ENCODE assay signal across 1 cellular context in the genomic region with DNA sequence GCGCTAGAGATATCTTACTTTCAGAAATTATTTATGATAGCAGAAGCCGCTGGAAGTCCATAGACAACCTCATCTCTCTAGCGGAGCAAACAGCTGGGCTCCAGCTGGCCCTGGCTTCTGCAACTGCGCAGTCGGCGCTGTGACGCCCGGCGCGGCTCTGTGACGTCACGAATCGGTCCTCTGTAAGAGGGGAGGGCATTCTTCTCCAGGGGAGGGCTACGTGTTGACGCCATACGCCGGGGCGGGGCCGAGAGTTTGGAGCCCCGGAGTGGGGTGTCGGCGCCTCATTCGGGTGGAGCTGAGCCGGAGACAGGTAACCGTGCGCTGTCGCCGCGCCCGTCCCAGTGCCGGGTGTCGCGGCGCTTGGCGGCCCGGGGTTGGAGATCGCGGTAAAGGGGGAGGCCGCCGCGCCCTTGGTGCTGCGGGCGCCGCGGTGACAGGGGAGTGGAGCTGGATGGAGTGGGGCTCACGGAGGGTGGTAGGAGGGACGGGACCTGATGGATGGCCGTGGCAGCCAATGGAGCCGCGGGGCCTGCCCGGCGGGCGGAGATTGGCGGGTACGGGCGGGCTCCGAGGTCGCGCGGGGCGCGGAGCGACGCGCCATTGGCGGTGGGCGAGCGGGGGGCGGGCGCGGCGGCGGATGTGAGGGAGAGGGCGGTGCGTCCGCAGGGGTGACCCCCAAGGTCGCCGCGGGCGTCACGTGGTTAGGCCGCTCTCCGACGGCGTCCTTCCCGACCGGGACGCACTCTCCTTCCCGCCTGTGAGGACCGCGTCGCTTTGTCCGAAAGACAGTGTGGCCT.
TF ChIP-seq lines count a peak whose summit lies in the region.

Gene OGDH, plus strand, starts transcription at position 287 of the 800 bp plus-strand sequence. CDS start 17,717 bp downstream, outside the sequence.

TF ChIP-seq in HEK293, 187 proteins besides CTCF, POLR2A, EP300 and RAD21 (continued from another document and continues in another):
- TF ChIP-seq ZBTB10 (tag by site-specific recombination; IDR thresholded peaks at IDR 0.05) (peak; percentile 100), ZNF785 (tag by site-specific recombination; IDR thresholded peaks at IDR 0.05) (no peak), SETDB1 (IDR thresholded peaks at IDR 0.05; ENCODE audit: insufficient read length, low read length) (no peak), ZNF654 (tag by site-specific recombination; IDR thresholded peaks at IDR 0.05; ENCODE audit: low read depth) (no peak), ZNF146 (tag by site-specific recombination; IDR thresholded peaks at IDR 0.05) (no peak), SP3 (tag by site-specific recombination; IDR thresholded peaks at IDR 0.05) (peak; percentile 95), ZNF404 (tag by site-specific recombination; IDR thresholded peaks at IDR 0.05) (no peak), ZNF626 (tag by site-specific recombination; IDR thresholded peaks at IDR 0.05) (no peak), ZNF624 (tag by site-specific recombination; IDR thresholded peaks at IDR 0.05) (no peak), ZNF10 (tag by site-specific recombination; IDR thresholded peaks at IDR 0.05) (no peak; the same call in 1 of the 2 replicates), ZNF16 (tag by site-specific recombination; IDR thresholded peaks at IDR 0.05; ENCODE audit: low read depth) (no peak), ZSCAN23 (tag by site-specific recombination; IDR thresholded peaks at IDR 0.05) (no peak), ZNF302 (tag by site-specific recombination; IDR thresholded peaks at IDR 0.05; ENCODE audit: low read depth) (no peak), ZNF426 (tag by site-specific recombination; IDR thresholded peaks at IDR 0.05) (no peak), HOXC10 (CRISPR knock-in tag; IDR thresholded peaks at IDR 0.05) (no peak), ZNF701 (tag by site-specific recombination; IDR thresholded peaks at IDR 0.05) (no peak), KLF9 (tag by site-specific recombination; IDR thresholded peaks at IDR 0.05; ENCODE audit: low read depth) (peak; percentile 77), ZNF335 (tag by site-specific recombination; conservative IDR thresholded peaks at IDR 0.05) (peak; percentile 63), OSR2 (tag by site-specific recombination; IDR thresholded peaks at IDR 0.05) (0 out of 2 replicates have a peak, but pooled peaks have one; percentile 20), MZF1 (tag by site-specific recombination; IDR thresholded peaks at IDR 0.05; ENCODE audit: borderline replicate concordance) (no peak), KLF8 (tag by site-specific recombination; IDR thresholded peaks at IDR 0.05) (peak; percentile 98), HOXD13 (CRISPR knock-in tag; IDR thresholded peaks at IDR 0.05; ENCODE audit: borderline replicate concordance) (no peak), TSHZ1 (tag by site-specific recombination; IDR thresholded peaks at IDR 0.05; ENCODE audit: borderline replicate concordance) (no peak), ZNF561 (tag by site-specific recombination; IDR thresholded peaks at IDR 0.05; ENCODE audit: borderline replicate concordance) (peak; percentile 68; the same call in 1 of the 2 replicates), YY1 (tag by site-specific recombination; IDR thresholded peaks at IDR 0.05) (no peak), ZNF223 (tag by site-specific recombination; IDR thresholded peaks at IDR 0.05) (no peak), HOXA7 (CRISPR knock-in tag; IDR thresholded peaks at IDR 0.05; ENCODE audit: borderline replicate concordance) (no peak), ZFP37 (tag by site-specific recombination; IDR thresholded peaks at IDR 0.05) (0 out of 2 replicates have a peak, but pooled peaks have one; percentile 69), ZNF544 (tag by site-specific recombination; IDR thresholded peaks at IDR 0.05) (no peak), ZNF324 (tag by site-specific recombination; IDR thresholded peaks at IDR 0.05) (peak; percentile 76), ZBTB11 (tag by site-specific recombination; conservative IDR thresholded peaks at IDR 0.05; ENCODE audit: low read depth) (no peak; the same call in 1 of the 2 replicates), ZFP3 (tag by site-specific recombination; IDR thresholded peaks at IDR 0.05; ENCODE audit: low read depth) (no peak), ZNF184 (tag by site-specific recombination; IDR thresholded peaks at IDR 0.05) (no peak), MYNN (tag by site-specific recombination; IDR thresholded peaks at IDR 0.05; ENCODE audit: borderline replicate concordance) (no peak), ZNF488 (tag by site-specific recombination; IDR thresholded peaks at IDR 0.05) (no peak), TRIM28 (IDR thresholded peaks at IDR 0.05; ENCODE audit: borderline replicate concordance, low read length) (no peak), ZNF24 (tag by site-specific recombination; IDR thresholded peaks at IDR 0.05) (0 out of 2 replicates have a peak, but pooled peaks have one; percentile 45), PRDM4 (tag by site-specific recombination; IDR thresholded peaks at IDR 0.05) (no peak), ZNF174 (tag by site-specific recombination; IDR thresholded peaks at IDR 0.05) (no peak), ZNF623 (tag by site-specific recombination; IDR thresholded peaks at IDR 0.05) (no peak), ZBTB7A (tag by site-specific recombination; IDR thresholded peaks at IDR 0.05; ENCODE audit: low read depth) (peak; percentile 65; the same call in 1 of the 2 replicates), ZNF548 (tag by site-specific recombination; IDR thresholded peaks at IDR 0.05) (no peak), ZNF248 (tag by site-specific recombination; IDR thresholded peaks at IDR 0.05) (no peak), ZNF266 (tag by site-specific recombination; IDR thresholded peaks at IDR 0.05; ENCODE audit: low read depth) (no peak), ZNF558 (tag by site-specific recombination; IDR thresholded peaks at IDR 0.05) (no peak)
- TF ChIP-seq, protein P1, sequence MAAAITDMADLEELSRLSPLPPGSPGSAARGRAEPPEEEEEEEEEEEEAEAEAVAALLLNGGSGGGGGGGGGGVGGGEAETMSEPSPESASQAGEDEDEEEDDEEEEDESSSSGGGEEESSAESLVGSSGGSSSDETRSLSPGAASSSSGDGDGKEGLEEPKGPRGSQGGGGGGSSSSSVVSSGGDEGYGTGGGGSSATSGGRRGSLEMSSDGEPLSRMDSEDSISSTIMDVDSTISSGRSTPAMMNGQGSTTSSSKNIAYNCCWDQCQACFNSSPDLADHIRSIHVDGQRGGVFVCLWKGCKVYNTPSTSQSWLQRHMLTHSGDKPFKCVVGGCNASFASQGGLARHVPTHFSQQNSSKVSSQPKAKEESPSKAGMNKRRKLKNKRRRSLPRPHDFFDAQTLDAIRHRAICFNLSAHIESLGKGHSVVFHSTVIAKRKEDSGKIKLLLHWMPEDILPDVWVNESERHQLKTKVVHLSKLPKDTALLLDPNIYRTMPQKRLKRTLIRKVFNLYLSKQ (tag by site-specific recombination; IDR thresholded peaks at IDR 0.05; ENCODE audit: borderline replicate concordance), result no peak
